Comparison of ENCODE assay signal across 27 cellular contexts in genomic region chr12:97194551-97194950, GRCh38.
"Had no signal": no experiment of that assay in that cellular context is flagged by ENCODE, and none has a peak within 500 bp of the region (broad histone marks: within the 10 kb centered on the region; RNA-seq: fewer than 3 reads in every experiment).

No MANE protein-coding gene starts in this region.

- H3K4me3 ChIP-seq: esophagus muscularis mucosa, lower lobe of right lung, ovary, psoas muscle, right atrium auricular region, upper lobe of left lung had no signal

- H3K4me1 ChIP-seq: lower lobe of right lung, psoas muscle, right atrium auricular region, upper lobe of left lung had no signal

- H3K9me3 ChIP-seq: ovary had no signal

- FAIRE-seq: colon, frontal cortex had no signal

- H3K4me3 Mint-ChIP-seq: activated B cell treated with CpG ODN at 0.5 μM for 24 hours; activated CD4-positive, alpha-beta T cell treated with anti-CD3 and anti-CD28 coated beads for 36 hours; activated T-cell treated with anti-CD3 and anti-CD28 coated beads, Interleukin-2, amount 50 U/mL, for 24 hours; activated T-helper 17 cell treated with anti-CD3 and anti-CD28 coated beads, Interleukin-2, amount 50 U/mL, for 72 hours; central memory CD8-positive, alpha-beta T cell; natural killer cell; T-helper 17 cell had no signal

- H3K27me3 Mint-ChIP-seq: activated B cell treated with CpG ODN at 0.5 μM for 24 hours; activated CD4-positive, alpha-beta T cell treated with anti-CD3 and anti-CD28 coated beads for 36 hours; activated T-cell treated with anti-CD3 and anti-CD28 coated beads, Interleukin-2, amount 50 U/mL, for 24 hours; central memory CD8-positive, alpha-beta T cell; T-helper 17 cell had no signal

- H3K9me3 Mint-ChIP-seq: central memory CD8-positive, alpha-beta T cell had no signal

- H3K36me3 Mint-ChIP-seq: activated naive CD4-positive, alpha-beta T cell treated with anti-CD3 and anti-CD28 coated beads, Interleukin-2, amount 50 U/mL, for 72 hours; natural killer cell had no signal

- H3K4me1 Mint-ChIP-seq: activated B cell treated with CpG ODN at 0.5 μM for 24 hours; activated CD4-positive, alpha-beta T cell treated with anti-CD3 and anti-CD28 coated beads for 36 hours; activated T-helper 17 cell treated with anti-CD3 and anti-CD28 coated beads, Interleukin-2, amount 50 U/mL, for 72 hours; central memory CD8-positive, alpha-beta T cell; natural killer cell; T-helper 17 cell had no signal

- DNase-seq: activated B cell treated with CpG ODN at 0.5 μM for 24 hours; activated CD4-positive, alpha-beta T cell treated with anti-CD3 and anti-CD28 coated beads for 36 hours; activated CD4-positive, alpha-beta T cell treated with anti-CD3 and anti-CD28 coated beads, Interleukin-2, amount 50 U/mL, for 4 hours; activated CD8-positive, alpha-beta memory T cell treated with anti-CD3 and anti-CD28 coated beads for 24 hours; activated CD8-positive, alpha-beta memory T cell treated with anti-CD3 and anti-CD28 coated beads, Interleukin-2, amount 50 U/mL, for 4 hours; activated T-cell treated with anti-CD3 and anti-CD28 coated beads, Interleukin-2, amount 50 U/mL, for 24 hours; aorta; brain microvascular endothelial cell; effector memory CD4-positive, alpha-beta T cell; islet precursor cell; lower lobe of right lung; midbrain; natural killer cell; ovary; psoas muscle; stimulated activated CD4-positive, alpha-beta T cell treated with anti-CD3 and anti-CD28 coated beads, Interleukin-4, amount 100 ng/mL, for 24 hours; stimulated activated naive CD8-positive, alpha-beta T cell treated with anti-CD3 and anti-CD28 coated beads, Interleukin-15, Interleukin-2, amounts not matched to agents 100 U/mL and 50 U/mL, for 24 hours; T-helper 17 cell; upper lobe of left lung had no signal

- H3K27ac Mint-ChIP-seq: activated B cell treated with CpG ODN at 0.5 μM for 24 hours; activated CD4-positive, alpha-beta T cell treated with anti-CD3 and anti-CD28 coated beads for 36 hours; activated naive CD4-positive, alpha-beta T cell treated with anti-CD3 and anti-CD28 coated beads, Interleukin-2, amount 50 U/mL, for 72 hours; activated T-cell treated with anti-CD3 and anti-CD28 coated beads, Interleukin-2, amount 50 U/mL, for 24 hours; activated T-helper 17 cell treated with anti-CD3 and anti-CD28 coated beads, Interleukin-2, amount 50 U/mL, for 72 hours; natural killer cell; T-helper 17 cell had no signal

- H3K27ac ChIP-seq: brain microvascular endothelial cell, esophagus muscularis mucosa, lower lobe of right lung, ovary, psoas muscle, right atrium auricular region, upper lobe of left lung had no signal

- H3K27me3 ChIP-seq: brain microvascular endothelial cell, esophagus muscularis mucosa, ovary, right atrium auricular region, upper lobe of left lung had no signal

- H3K36me3 ChIP-seq: brain microvascular endothelial cell, esophagus muscularis mucosa, lower lobe of right lung, ovary, right atrium auricular region, upper lobe of left lung had no signal

- ATAC-seq: activated CD4-positive, alpha-beta T cell treated with anti-CD3 and anti-CD28 coated beads for 36 hours; activated naive CD4-positive, alpha-beta T cell treated with anti-CD3 and anti-CD28 coated beads, Interleukin-2, amount 50 U/mL, for 72 hours; activated T-helper 17 cell treated with anti-CD3 and anti-CD28 coated beads, Interleukin-2, amount 50 U/mL, for 72 hours; left lobe of liver; natural killer cell; psoas muscle; stimulated activated naive CD8-positive, alpha-beta T cell treated with anti-CD3 and anti-CD28 coated beads, Interleukin-15, Interleukin-2, amounts not matched to agents 100 U/mL and 50 U/mL, for 24 hours; T-helper 17 cell had no signal
